Comparison of ENCODE assay signal across 15 cellular contexts in genomic region chr3:39088889-39089288, GRCh38. TPM values are rescaled to one million over a fixed set of nuclear protein-coding genes. Genes with fewer than 3 reads are reported as not detected.
DNase-seq lines count a peak whose midpoint lies in the region; FAIRE-seq and TF ChIP-seq lines count a peak whose summit lies in the region.
"Had no signal": no experiment of that assay in that cellular context is flagged by ENCODE, and none has a peak within 500 bp of the region (broad histone marks: within the 10 kb centered on the region; RNA-seq: fewer than 3 reads in every experiment).

No MANE protein-coding gene starts in this region.

- no peaks in the 10 kb centered on the region for H3K9me3 ChIP-seq in MG63
- H3K9me3 ChIP-seq: Caco-2, Peyer's patch had no signal

- H3K4me3 ChIP-seq in bronchial epithelial cell (ENCODE audit: low read depth, low read length) (no peak overlapping the region), fibroblast of pulmonary artery (replicated peaks; ENCODE audit: low read depth, low read length) (no peak overlapping the region), MG63 (no peak overlapping the region)
- H3K4me3 ChIP-seq: Peyer's patch had no signal

- H3K27me3 ChIP-seq in bronchial epithelial cell (ENCODE audit: control insufficient read depth, insufficient read depth, low read length) (no peaks in the 10 kb centered on the region), MG63 (no peaks in the 10 kb centered on the region)
- H3K27me3 ChIP-seq: Peyer's patch had no signal

- no peak for FAIRE-seq in bronchial epithelial cell (lab: Jason Lieb, UNC)
- FAIRE-seq: H54 had no signal

- DNase-seq in EH (ENCODE audit: low read depth): peak; percentile 21
- peak; percentile 20 for DNase-seq in HCEC 1CT
- peak; percentile 15 for DNase-seq in bronchial epithelial cell (ENCODE audit: low read depth)
- peak; percentile 31 for DNase-seq in fibroblast of pulmonary artery (ENCODE audit: low read depth)
- DNase-seq in effector CD4-positive, alpha-beta T cell: no peak
- DNase-seq in Ammon's horn (ENCODE audit: low spot score): no peak
- DNase-seq in MG63: no peak
- no peak for DNase-seq in GDM1 (lab: John Stamatoyannopoulos, UW)
- DNase-seq: Caco-2, NCI-H2029, NCI-H510A treated with DMSO at 0.1 percent for 48 hours, Peyer's patch, SHP77 had no signal

- peaks cover 5% of the 10 kb centered on the region for H3K36me3 ChIP-seq in bronchial epithelial cell (ENCODE audit: control insufficient read depth, insufficient read depth, low read length)
- peaks cover 4% of the 10 kb centered on the region; the same call in 1 of the 2 replicates for H3K36me3 ChIP-seq in MG63

- TF ChIP-seq CTCF in bronchial epithelial cell (IDR thresholded peaks at IDR 0.05; ENCODE audit: insufficient read depth, low read length, severe bottlenecking) (no peak), fibroblast of pulmonary artery (IDR thresholded peaks at IDR 0.05; ENCODE audit: low read length, missing control alignments) (no peak)

RNA-seq across cellular contexts. Expression of gene GORASP1, which starts 18.5 kb away (rescaled TPM):
- 17.9 and 24.6 TPM in 2 replicates for total RNA-seq in bronchial epithelial cell
- total RNA-seq in MG63 (2014; rRNA removed; shearing (Covaris generic); ENCODE audit: low replicate concordance): 11.4 and 19.4 TPM in 2 replicates

RNA-seq across cellular contexts. Expression of gene TTC21A, which starts 18.6 kb away (rescaled TPM):
- 1.1 and 1.8 TPM in 2 replicates for total RNA-seq in bronchial epithelial cell
- total RNA-seq in MG63 (2014; rRNA removed; shearing (Covaris generic); ENCODE audit: low replicate concordance): 0.32 and 0.40 TPM in 2 replicates

RNA-seq across cellular contexts. Expression of gene WDR48, which starts 37.1 kb away (rescaled TPM):
- total RNA-seq in bronchial epithelial cell: 20.0 and 21.1 TPM in 2 replicates
- total RNA-seq in MG63 (2014; rRNA removed; shearing (Covaris generic); ENCODE audit: low replicate concordance): 9.3 and 20.7 TPM in 2 replicates

RNA-seq across cellular contexts. Expression of gene SCN11A, which starts 37.1 kb away (rescaled TPM):
- total RNA-seq in bronchial epithelial cell: not detected in 2 replicates
- total RNA-seq in MG63 (2014; rRNA removed; shearing (Covaris generic); ENCODE audit: low replicate concordance): not detected in 2 replicates
- total RNA-seq: A673, Caco-2 had no signal

Comparison
In these comparisons a context has a peak if more than half of its experiments do, and no peak if none do; other contexts are left out.
1. DNase-seq: peak in EH (single experiment), HCEC 1CT (single experiment), bronchial epithelial cell (single experiment) and fibroblast of pulmonary artery (single experiment); none in effector CD4-positive, alpha-beta T cell (single experiment), Ammon's horn (single experiment), MG63 (single experiment) and GDM1 (single experiment).